Comparison of ENCODE assay signal across 8 cellular contexts in genomic region chrX:264006-264405, GRCh38. TPM values are rescaled to one million over a fixed set of nuclear protein-coding genes. Genes with fewer than 3 reads are reported as not detected.
A peak's percentile ranks its signal among the peaks of the same experiment; 100 is the strongest.
DNase-seq lines count a peak whose midpoint lies in the region; ATAC-seq and TF ChIP-seq lines count a peak whose summit lies in the region.
"Not testable (repeated sequence)": the region's sequence is repeated elsewhere in the genome, so short reads cannot be mapped to it uniquely, and the experiment has no call there.

No MANE protein-coding gene starts in this region.

- BruUV-seq in MCF 10A (replicated peaks; lab: Mats Ljungman, UMichigan), result not testable (repeated sequence)

- not testable (repeated sequence) for H3K9me3 Mint-ChIP-seq in MCF 10A (ENCODE audit: unreplicated experiment); osteocyte (ENCODE audit: unreplicated experiment)

- H3K4me1 ChIP-seq in HEK293 (ENCODE audit: control insufficient read depth, insufficient read depth, low read length); right atrium auricular region: not testable (repeated sequence)
- H3K4me1 ChIP-seq in lower lobe of right lung (peaks cover 19% of the 10 kb centered on the region), stomach (peaks cover 7 to 32% (median 27%) of the 10 kb centered on the region in 4 donors)

- H3K27me3 Mint-ChIP-seq in MCF 10A (ENCODE audit: insufficient read depth, unreplicated experiment); osteocyte (ENCODE audit: unreplicated experiment): not testable (repeated sequence)

- H3K36me3 Mint-ChIP-seq in MCF 10A (ENCODE audit: insufficient read depth, unreplicated experiment); osteocyte (ENCODE audit: unreplicated experiment): not testable (repeated sequence)

- H3K9me3 ChIP-seq in HEK293 (ENCODE audit: control insufficient read depth, insufficient read depth, low read depth, low read length); WERI-Rb-1 (ENCODE audit: severe bottlenecking); right atrium auricular region; lower lobe of right lung; stomach: not testable (repeated sequence)

- not testable (repeated sequence) for ATAC-seq in lower lobe of right lung

- not testable (repeated sequence) for H3K4me1 Mint-ChIP-seq in MCF 10A (ENCODE audit: insufficient read depth, unreplicated experiment); osteocyte (ENCODE audit: unreplicated experiment)

- not testable (repeated sequence) for TF ChIP-seq CTCF in 22Rv1 (IDR thresholded peaks at IDR 0.05); HEK293 (tag by site-specific recombination; IDR thresholded peaks at IDR 0.05); WERI-Rb-1 (IDR thresholded peaks at IDR 0.05; ENCODE audit: low read depth, low read length); MCF 10A (IDR thresholded peaks at IDR 0.05; ENCODE audit: unreplicated experiment); right atrium auricular region (IDR thresholded peaks at IDR 0.05); lower lobe of right lung (IDR thresholded peaks at IDR 0.05); osteocyte (IDR thresholded peaks at IDR 0.05); stomach (IDR thresholded peaks at IDR 0.05)

- 86 to 92% (median 91%) methylated on average over 14 to 16 of the region's 16 CpGs for WGBS in stomach, 5 donors

- H3K27ac Mint-ChIP-seq in MCF 10A (ENCODE audit: low read depth, unreplicated experiment), result peak overlapping the region; percentile 49
- not testable (repeated sequence) for H3K27ac Mint-ChIP-seq in osteocyte (ENCODE audit: unreplicated experiment)

- TF ChIP-seq EP300 in stomach (IDR thresholded peaks at IDR 0.05), result not testable (repeated sequence)

- DNase-seq in WERI-Rb-1 (peak; percentile 4), right atrium auricular region (ENCODE audit: low spot score) (peak; percentile 55), lower lobe of right lung (peak; percentile 40), osteocyte (ENCODE audit: extremely low spot score, unreplicated experiment) (peak; percentile 76), stomach (peak; percentile 9)
- not testable (repeated sequence) for DNase-seq in MCF 10A (ENCODE audit: unreplicated experiment)

- intact Hi-C loops in MCF 10A (cut with micrococcal nuclease); lower lobe of right lung (cut with DNase I); stomach (cut with DNase I; ENCODE audit: low total_unique reads): not testable (repeated sequence)

- H3K27ac ChIP-seq in 22Rv1, result peak overlapping the region; percentile 16; the same call in 1 of the 2 replicates
- H3K27ac ChIP-seq in HEK293 (ENCODE audit: extremely low read depth, low read depth, low read length); WERI-Rb-1; right atrium auricular region; lower lobe of right lung: not testable (repeated sequence)
- H3K27ac ChIP-seq in stomach, result peak overlapping the region in 4 of 5 donors; percentile 34 to 58 (median 39)

- CTCF ChIA-PET in HEK293 (lab: Yijun Ruan, JAX); MCF 10A (lab: Yijun Ruan, JAX): not testable (repeated sequence)

- not testable (repeated sequence) for H3K27me3 ChIP-seq in WERI-Rb-1 (ENCODE audit: insufficient read depth, low read depth, severe bottlenecking); right atrium auricular region; lower lobe of right lung (ENCODE audit: low read depth); stomach

- POLR2A ChIA-PET in HEK293 (lab: Yijun Ruan, JAX); MCF 10A (lab: Yijun Ruan, JAX): not testable (repeated sequence)

- H3K4me3 Mint-ChIP-seq in MCF 10A (ENCODE audit: unreplicated experiment); osteocyte (ENCODE audit: unreplicated experiment): not testable (repeated sequence)

- H3K36me3 ChIP-seq in HEK293 (ENCODE audit: control insufficient read depth in 2 of 2, insufficient read depth in 1 of 2, low read length in 2 of 2); WERI-Rb-1; right atrium auricular region; lower lobe of right lung; stomach: not testable (repeated sequence)

- H3K4me3 ChIP-seq in HEK293 (ENCODE audit: low read depth, low read length); WERI-Rb-1 (ENCODE audit: low read depth, low read length); right atrium auricular region; lower lobe of right lung; stomach: not testable (repeated sequence)

- TF ChIP-seq POLR2A in stomach (IDR thresholded peaks at IDR 0.05), result not testable (repeated sequence)

TF ChIP-seq in HEK293, 187 proteins besides CTCF, POLR2A, EP300 and RAD21:
- TF ChIP-seq SCRT2 (tag by site-specific recombination; IDR thresholded peaks at IDR 0.05) (peak; percentile 47; the same call in 1 of the 2 replicates), SCRT1 (tag by site-specific recombination; IDR thresholded peaks at IDR 0.05; ENCODE audit: borderline replicate concordance) (0 out of 2 replicates have a peak, but pooled peaks have one; percentile 27)

RNA-seq across cellular contexts. Expression of gene PLCXD1, which starts 17.2 kb away (rescaled TPM):
- total RNA-seq in MCF 10A (2022), result 7.6 and 12.0 TPM in 2 replicates
- 1 to 10 TPM; 2.2 to 3.0 TPM for total RNA-seq in right atrium auricular region
- 23.7 TPM for total RNA-seq in lower lobe of right lung
- total RNA-seq in osteocyte, result 10.9 and 12.1 TPM in 2 replicates
- 100 to 1,000 TPM in 1 of 5 donors, 10 to 100 TPM in 3, 1 to 10 TPM in 1; 8.4 to 114 (median 30.3) TPM for total RNA-seq in stomach
- 10 to 100 TPM; 13.3 to 45.1 (median 16.4) TPM for polyA plus RNA-seq in stomach

RNA-seq across cellular contexts. Expression of gene GTPBP6, which starts 54.6 kb away (rescaled TPM):
- 54.9 and 73.4 TPM in 2 replicates for total RNA-seq in MCF 10A (2022)
- total RNA-seq in right atrium auricular region, result 10 to 100 TPM; 44.6 to 52.1 TPM
- 47.1 TPM for total RNA-seq in lower lobe of right lung
- 47.5 and 49.9 TPM in 2 replicates for total RNA-seq in osteocyte
- 10 to 100 TPM; 19.8 to 73.9 (median 36.8) TPM for total RNA-seq in stomach
- 10 to 100 TPM; 47.7 to 53.4 (median 48.6) TPM for polyA plus RNA-seq in stomach
